1 cellular context compared by ENCODE assay signal in the genomic region with DNA sequence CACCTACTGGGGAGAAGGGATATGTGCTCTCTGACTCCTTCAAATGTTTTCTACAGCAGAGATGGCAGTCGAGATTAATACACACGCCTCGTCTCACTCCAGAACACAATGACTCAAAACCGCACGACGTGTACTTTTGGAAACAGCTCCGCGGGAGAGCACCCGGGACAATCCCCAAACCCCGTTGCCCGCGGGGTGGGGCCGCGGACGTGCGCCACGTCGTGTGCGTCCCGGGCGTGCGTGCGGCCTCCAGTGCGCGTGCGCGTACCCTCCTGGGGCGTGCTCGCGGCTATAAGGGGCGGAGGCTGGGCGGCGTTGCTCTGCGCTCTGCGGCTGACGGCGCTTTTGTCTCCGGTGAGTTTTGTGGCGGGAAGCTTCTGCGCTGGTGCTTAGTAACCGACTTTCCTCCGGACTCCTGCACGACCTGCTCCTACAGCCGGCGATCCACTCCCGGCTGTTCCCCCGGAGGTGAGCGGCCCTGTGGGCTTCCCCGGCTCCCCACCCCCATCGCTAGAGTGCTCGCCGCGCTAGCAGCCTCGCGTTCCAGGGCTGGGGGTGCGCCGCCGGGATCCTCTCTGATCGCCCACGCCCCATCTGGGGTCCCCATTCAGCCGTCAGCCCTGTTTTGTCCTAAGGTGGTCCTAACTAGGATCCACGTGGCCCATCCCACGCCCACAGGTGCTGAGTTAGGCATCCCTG.
TF ChIP-seq lines count a peak whose summit lies in the region.

A gene with protein sequence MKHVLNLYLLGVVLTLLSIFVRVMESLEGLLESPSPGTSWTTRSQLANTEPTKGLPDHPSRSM (plus strand): TSS at position 323 of the 699 bp plus-strand sequence. CDS start 1,391 bp downstream, outside the sequence.

TF ChIP-seq in K562, 482 proteins besides CTCF, POLR2A, EP300 and RAD21 (continued from another document):
- TF ChIP-seq, protein P1, sequence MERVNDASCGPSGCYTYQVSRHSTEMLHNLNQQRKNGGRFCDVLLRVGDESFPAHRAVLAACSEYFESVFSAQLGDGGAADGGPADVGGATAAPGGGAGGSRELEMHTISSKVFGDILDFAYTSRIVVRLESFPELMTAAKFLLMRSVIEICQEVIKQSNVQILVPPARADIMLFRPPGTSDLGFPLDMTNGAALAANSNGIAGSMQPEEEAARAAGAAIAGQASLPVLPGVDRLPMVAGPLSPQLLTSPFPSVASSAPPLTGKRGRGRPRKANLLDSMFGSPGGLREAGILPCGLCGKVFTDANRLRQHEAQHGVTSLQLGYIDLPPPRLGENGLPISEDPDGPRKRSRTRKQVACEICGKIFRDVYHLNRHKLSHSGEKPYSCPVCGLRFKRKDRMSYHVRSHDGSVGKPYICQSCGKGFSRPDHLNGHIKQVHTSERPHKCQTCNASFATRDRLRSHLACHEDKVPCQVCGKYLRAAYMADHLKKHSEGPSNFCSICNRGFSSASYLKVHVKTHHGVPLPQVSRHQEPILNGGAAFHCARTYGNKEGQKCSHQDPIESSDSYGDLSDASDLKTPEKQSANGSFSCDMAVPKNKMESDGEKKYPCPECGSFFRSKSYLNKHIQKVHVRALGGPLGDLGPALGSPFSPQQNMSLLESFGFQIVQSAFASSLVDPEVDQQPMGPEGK (CRISPR knock-in tag; IDR thresholded peaks at IDR 0.05; ENCODE audit: borderline replicate concordance): no peak
- TF ChIP-seq ZC3H11A (IDR thresholded peaks at IDR 0.05; ENCODE audit: low read depth, low read length): 0 out of 2 replicates have a peak, but pooled peaks have one; percentile 79
- TF ChIP-seq CBX2 (IDR thresholded peaks at IDR 0.05; ENCODE audit: insufficient read depth, low read length, poor library complexity, severe bottlenecking): no peak
- TF ChIP-seq, protein P2, sequence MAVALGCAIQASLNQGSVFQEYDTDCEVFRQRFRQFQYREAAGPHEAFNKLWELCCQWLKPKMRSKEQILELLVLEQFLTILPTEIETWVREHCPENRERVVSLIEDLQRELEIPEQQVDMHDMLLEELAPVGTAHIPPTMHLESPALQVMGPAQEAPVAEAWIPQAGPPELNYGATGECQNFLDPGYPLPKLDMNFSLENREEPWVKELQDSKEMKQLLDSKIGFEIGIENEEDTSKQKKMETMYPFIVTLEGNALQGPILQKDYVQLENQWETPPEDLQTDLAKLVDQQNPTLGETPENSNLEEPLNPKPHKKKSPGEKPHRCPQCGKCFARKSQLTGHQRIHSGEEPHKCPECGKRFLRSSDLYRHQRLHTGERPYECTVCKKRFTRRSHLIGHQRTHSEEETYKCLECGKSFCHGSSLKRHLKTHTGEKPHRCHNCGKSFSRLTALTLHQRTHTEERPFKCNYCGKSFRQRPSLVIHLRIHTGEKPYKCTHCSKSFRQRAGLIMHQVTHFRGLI (CRISPR knock-in tag; IDR thresholded peaks at IDR 0.05): no peak
- TF ChIP-seq NFYB (IDR thresholded peaks at IDR 0.05; ENCODE audit: extremely low read depth, insufficient read length): no peak
- no peak for TF ChIP-seq ZNF436 (CRISPR knock-in tag; IDR thresholded peaks at IDR 0.05)
- TF ChIP-seq ZEB2 (IDR thresholded peaks at IDR 0.05): no peak; the same call in 1 of the 2 replicates
- peak; percentile 29; the same call in 1 of the 2 replicates for TF ChIP-seq PML (IDR thresholded peaks at IDR 0.05; ENCODE audit: low read length)
- peak; percentile 37 for TF ChIP-seq EGR1 (conservative IDR thresholded peaks at IDR 0.05)
- 0 out of 2 replicates have a peak, but pooled peaks have one; percentile 37 for TF ChIP-seq SIN3B (IDR thresholded peaks at IDR 0.05; ENCODE audit: low read depth)
- 0 out of 2 replicates have a peak, but pooled peaks have one; percentile 16 for TF ChIP-seq NFE2 (IDR thresholded peaks at IDR 0.05; ENCODE audit: low read depth)
- TF ChIP-seq, protein P3, sequence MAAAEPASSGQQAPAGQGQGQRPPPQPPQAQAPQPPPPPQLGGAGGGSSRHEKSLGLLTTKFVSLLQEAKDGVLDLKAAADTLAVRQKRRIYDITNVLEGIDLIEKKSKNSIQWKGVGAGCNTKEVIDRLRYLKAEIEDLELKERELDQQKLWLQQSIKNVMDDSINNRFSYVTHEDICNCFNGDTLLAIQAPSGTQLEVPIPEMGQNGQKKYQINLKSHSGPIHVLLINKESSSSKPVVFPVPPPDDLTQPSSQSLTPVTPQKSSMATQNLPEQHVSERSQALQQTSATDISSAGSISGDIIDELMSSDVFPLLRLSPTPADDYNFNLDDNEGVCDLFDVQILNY (CRISPR knock-in tag; IDR thresholded peaks at IDR 0.05): no peak
- peak; percentile 51; the same call in 1 of the 2 replicates for TF ChIP-seq KDM2B (CRISPR knock-in tag; IDR thresholded peaks at IDR 0.05)
- no peak for TF ChIP-seq POU5F1 (IDR thresholded peaks at IDR 0.05; ENCODE audit: borderline replicate concordance, low read depth, low read length, partially characterized antibody)
- no peak for TF ChIP-seq DDX20 (tag; IDR thresholded peaks at IDR 0.05; ENCODE audit: low read depth)
- TF ChIP-seq, protein P4, sequence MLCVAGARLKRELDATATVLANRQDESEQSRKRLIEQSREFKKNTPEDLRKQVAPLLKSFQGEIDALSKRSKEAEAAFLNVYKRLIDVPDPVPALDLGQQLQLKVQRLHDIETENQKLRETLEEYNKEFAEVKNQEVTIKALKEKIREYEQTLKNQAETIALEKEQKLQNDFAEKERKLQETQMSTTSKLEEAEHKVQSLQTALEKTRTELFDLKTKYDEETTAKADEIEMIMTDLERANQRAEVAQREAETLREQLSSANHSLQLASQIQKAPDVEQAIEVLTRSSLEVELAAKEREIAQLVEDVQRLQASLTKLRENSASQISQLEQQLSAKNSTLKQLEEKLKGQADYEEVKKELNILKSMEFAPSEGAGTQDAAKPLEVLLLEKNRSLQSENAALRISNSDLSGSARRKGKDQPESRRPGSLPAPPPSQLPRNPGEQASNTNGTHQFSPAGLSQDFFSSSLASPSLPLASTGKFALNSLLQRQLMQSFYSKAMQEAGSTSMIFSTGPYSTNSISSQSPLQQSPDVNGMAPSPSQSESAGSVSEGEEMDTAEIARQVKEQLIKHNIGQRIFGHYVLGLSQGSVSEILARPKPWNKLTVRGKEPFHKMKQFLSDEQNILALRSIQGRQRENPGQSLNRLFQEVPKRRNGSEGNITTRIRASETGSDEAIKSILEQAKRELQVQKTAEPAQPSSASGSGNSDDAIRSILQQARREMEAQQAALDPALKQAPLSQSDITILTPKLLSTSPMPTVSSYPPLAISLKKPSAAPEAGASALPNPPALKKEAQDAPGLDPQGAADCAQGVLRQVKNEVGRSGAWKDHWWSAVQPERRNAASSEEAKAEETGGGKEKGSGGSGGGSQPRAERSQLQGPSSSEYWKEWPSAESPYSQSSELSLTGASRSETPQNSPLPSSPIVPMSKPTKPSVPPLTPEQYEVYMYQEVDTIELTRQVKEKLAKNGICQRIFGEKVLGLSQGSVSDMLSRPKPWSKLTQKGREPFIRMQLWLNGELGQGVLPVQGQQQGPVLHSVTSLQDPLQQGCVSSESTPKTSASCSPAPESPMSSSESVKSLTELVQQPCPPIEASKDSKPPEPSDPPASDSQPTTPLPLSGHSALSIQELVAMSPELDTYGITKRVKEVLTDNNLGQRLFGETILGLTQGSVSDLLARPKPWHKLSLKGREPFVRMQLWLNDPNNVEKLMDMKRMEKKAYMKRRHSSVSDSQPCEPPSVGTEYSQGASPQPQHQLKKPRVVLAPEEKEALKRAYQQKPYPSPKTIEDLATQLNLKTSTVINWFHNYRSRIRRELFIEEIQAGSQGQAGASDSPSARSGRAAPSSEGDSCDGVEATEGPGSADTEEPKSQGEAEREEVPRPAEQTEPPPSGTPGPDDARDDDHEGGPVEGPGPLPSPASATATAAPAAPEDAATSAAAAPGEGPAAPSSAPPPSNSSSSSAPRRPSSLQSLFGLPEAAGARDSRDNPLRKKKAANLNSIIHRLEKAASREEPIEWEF (CRISPR knock-in tag; IDR thresholded peaks at IDR 0.05): no peak
- peak; percentile 63; the same call in 1 of the 2 replicates for TF ChIP-seq LEF1 (IDR thresholded peaks at IDR 0.05)
- TF ChIP-seq CREB1 (IDR thresholded peaks at IDR 0.05): no peak; the same call in 1 of the 2 replicates
- peak; percentile 81 for TF ChIP-seq CREB1 (CRISPR knock-in tag; IDR thresholded peaks at IDR 0.05)
- no peak for TF ChIP-seq ZKSCAN8 (CRISPR knock-in tag; IDR thresholded peaks at IDR 0.05)
- no peak for TF ChIP-seq ELF2 (CRISPR knock-in tag; IDR thresholded peaks at IDR 0.05)
- TF ChIP-seq RBM22 (IDR thresholded peaks at IDR 0.05; ENCODE audit: low read depth, low read length, poor library complexity, severe bottlenecking): no peak
- TF ChIP-seq MTA3 (IDR thresholded peaks at IDR 0.05; ENCODE audit: borderline replicate concordance): peak; percentile 92
- TF ChIP-seq CEBPG (CRISPR knock-in tag; IDR thresholded peaks at IDR 0.05): no peak
- no peak for TF ChIP-seq CEBPG (tag; conservative IDR thresholded peaks at IDR 0.05 in 1 of 2, IDR thresholded peaks at IDR 0.05 in 1 of 2)
- TF ChIP-seq SNRNP70 (optimal IDR thresholded peaks at IDR 0.05; ENCODE audit: low read depth, low read length): no peak
- TF ChIP-seq ZNF445 (CRISPR knock-in tag; IDR thresholded peaks at IDR 0.05; ENCODE audit: low read depth): no peak
- TF ChIP-seq PHB2 (IDR thresholded peaks at IDR 0.05; ENCODE audit: low read depth): no peak
- TF ChIP-seq, protein P5, sequence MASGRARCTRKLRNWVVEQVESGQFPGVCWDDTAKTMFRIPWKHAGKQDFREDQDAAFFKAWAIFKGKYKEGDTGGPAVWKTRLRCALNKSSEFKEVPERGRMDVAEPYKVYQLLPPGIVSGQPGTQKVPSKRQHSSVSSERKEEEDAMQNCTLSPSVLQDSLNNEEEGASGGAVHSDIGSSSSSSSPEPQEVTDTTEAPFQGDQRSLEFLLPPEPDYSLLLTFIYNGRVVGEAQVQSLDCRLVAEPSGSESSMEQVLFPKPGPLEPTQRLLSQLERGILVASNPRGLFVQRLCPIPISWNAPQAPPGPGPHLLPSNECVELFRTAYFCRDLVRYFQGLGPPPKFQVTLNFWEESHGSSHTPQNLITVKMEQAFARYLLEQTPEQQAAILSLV (tag; IDR thresholded peaks at IDR 0.05): no peak
- TF ChIP-seq MED1 (CRISPR knock-in tag; IDR thresholded peaks at IDR 0.05; ENCODE audit: borderline replicate concordance): no peak
- no peak for TF ChIP-seq TFAM (CRISPR knock-in tag; conservative IDR thresholded peaks at IDR 0.05)
- no peak for TF ChIP-seq FUS (optimal IDR thresholded peaks at IDR 0.05; ENCODE audit: low read depth, low read length)
- no peak for TF ChIP-seq CCAR2 (IDR thresholded peaks at IDR 0.05; ENCODE audit: low read depth, low read length)
- TF ChIP-seq DACH1 (IDR thresholded peaks at IDR 0.05; ENCODE audit: partially characterized antibody): no peak
- no peak for TF ChIP-seq NFATC3 (IDR thresholded peaks at IDR 0.05)
- no peak for TF ChIP-seq YBX1 (IDR thresholded peaks at IDR 0.05)
- TF ChIP-seq, protein P6, sequence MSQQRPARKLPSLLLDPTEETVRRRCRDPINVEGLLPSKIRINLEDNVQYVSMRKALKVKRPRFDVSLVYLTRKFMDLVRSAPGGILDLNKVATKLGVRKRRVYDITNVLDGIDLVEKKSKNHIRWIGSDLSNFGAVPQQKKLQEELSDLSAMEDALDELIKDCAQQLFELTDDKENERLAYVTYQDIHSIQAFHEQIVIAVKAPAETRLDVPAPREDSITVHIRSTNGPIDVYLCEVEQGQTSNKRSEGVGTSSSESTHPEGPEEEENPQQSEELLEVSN (IDR thresholded peaks at IDR 0.05; ENCODE audit: borderline replicate concordance in 1 of 2, extremely low read depth in 1 of 2, insufficient read depth in 1 of 2, insufficient read length in 1 of 2, low read depth in 1 of 2, low read length in 1 of 2, poor library complexity in 1 of 2, severe bottlenecking in 1 of 2): peak; percentile 86 to 89
- TF ChIP-seq, protein P7, sequence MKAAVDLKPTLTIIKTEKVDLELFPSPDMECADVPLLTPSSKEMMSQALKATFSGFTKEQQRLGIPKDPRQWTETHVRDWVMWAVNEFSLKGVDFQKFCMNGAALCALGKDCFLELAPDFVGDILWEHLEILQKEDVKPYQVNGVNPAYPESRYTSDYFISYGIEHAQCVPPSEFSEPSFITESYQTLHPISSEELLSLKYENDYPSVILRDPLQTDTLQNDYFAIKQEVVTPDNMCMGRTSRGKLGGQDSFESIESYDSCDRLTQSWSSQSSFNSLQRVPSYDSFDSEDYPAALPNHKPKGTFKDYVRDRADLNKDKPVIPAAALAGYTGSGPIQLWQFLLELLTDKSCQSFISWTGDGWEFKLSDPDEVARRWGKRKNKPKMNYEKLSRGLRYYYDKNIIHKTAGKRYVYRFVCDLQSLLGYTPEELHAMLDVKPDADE (conservative IDR thresholded peaks at IDR 0.05; ENCODE audit: control insufficient read depth, low read depth, low read length): peak; percentile 63; the same call in 1 of the 2 replicates
- no peak for TF ChIP-seq NCOA2 (IDR thresholded peaks at IDR 0.05; ENCODE audit: partially characterized antibody in 2 of 2)
- TF ChIP-seq, protein P8, sequence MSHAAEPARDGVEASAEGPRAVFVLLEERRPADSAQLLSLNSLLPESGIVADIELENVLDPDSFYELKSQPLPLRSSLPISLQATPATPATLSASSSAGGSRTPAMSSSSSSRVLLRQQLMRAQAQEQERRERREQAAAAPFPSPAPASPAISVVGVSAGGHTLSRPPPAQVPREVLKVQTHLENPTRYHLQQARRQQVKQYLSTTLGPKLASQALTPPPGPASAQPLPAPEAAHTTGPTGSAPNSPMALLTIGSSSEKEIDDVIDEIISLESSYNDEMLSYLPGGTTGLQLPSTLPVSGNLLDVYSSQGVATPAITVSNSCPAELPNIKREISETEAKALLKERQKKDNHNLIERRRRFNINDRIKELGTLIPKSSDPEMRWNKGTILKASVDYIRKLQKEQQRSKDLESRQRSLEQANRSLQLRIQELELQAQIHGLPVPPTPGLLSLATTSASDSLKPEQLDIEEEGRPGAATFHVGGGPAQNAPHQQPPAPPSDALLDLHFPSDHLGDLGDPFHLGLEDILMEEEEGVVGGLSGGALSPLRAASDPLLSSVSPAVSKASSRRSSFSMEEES (CRISPR knock-in tag; IDR thresholded peaks at IDR 0.05): no peak
- no peak; the same call in 1 of the 2 replicates for TF ChIP-seq KLF6 (CRISPR knock-in tag; IDR thresholded peaks at IDR 0.05; ENCODE audit: borderline replicate concordance)
- no peak; the same call in 1 of the 2 replicates for TF ChIP-seq NBN (IDR thresholded peaks at IDR 0.05; ENCODE audit: low read depth)
- no peak for TF ChIP-seq NCOA4 (IDR thresholded peaks at IDR 0.05; ENCODE audit: partially characterized antibody)
- TF ChIP-seq ZNF696 (CRISPR knock-in tag; conservative IDR thresholded peaks at IDR 0.05): no peak
- no peak for TF ChIP-seq SMARCA5 (IDR thresholded peaks at IDR 0.05)
- TF ChIP-seq, protein P9, sequence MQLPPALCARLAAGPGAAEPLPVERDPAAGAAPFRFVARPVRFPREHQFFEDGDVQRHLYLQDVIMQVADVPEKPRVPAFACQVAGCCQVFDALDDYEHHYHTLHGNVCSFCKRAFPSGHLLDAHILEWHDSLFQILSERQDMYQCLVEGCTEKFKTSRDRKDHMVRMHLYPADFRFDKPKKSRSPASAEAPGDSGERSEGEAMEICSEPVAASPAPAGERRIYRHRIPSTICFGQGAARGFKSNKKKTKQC (CRISPR knock-in tag; IDR thresholded peaks at IDR 0.05): no peak; the same call in 1 of the 2 replicates
- peak; percentile 96 for TF ChIP-seq RBFOX2 (IDR thresholded peaks at IDR 0.05; ENCODE audit: low read depth, low read length)
- no peak for TF ChIP-seq PHTF2 (CRISPR knock-in tag; IDR thresholded peaks at IDR 0.05)
- peak; percentile 79; the same call in 1 of the 2 replicates for TF ChIP-seq MTA1 (IDR thresholded peaks at IDR 0.05; ENCODE audit: borderline replicate concordance)
- TF ChIP-seq CBFB (CRISPR knock-in tag; IDR thresholded peaks at IDR 0.05): no peak; the same call in 1 of the 2 replicates
- no peak; the same call in 1 of the 2 replicates for TF ChIP-seq TEAD4 (IDR thresholded peaks at IDR 0.05; ENCODE audit: low read length)
- no peak for TF ChIP-seq TEAD4 (CRISPR knock-in tag; IDR thresholded peaks at IDR 0.05; ENCODE audit: borderline replicate concordance)
